In the genomic region with DNA sequence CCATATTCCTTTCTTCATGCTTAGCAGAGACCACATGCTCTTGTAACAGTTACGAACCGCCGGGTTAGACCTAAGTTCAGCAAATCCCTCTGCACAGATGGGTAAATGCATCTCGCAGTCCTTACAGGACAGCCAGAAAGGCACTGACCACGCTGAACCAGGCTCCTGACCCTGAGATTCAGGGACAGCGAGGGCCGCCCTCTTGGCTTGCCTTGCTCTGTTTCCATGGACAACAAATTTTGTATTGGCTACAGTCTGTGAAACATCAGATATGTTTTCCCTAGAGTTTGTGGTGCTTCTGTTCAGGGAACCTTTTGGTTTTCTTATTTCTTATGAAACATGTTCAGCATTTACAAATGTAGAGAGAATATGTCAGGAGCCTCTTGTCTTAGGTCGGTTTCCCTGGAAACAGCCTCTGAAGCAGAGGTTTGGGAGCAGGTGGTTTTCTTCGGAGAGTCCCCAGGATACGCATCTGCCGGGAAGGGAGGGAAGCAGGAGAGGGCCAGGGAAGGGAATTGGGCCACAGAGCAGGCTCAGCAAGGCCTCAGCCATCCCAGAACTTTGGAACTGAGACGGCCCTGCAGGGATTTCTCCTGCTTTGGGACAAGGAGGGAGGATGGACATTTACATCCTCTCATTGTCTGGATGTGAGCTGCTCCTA, we compare ENCODE assay signal across 18 cellular contexts.
DNase-seq lines count a peak whose midpoint lies in the region; ATAC-seq and TF ChIP-seq lines count a peak whose summit lies in the region.
"Had no signal": no experiment of that assay in that cellular context is flagged by ENCODE, and none has a peak within 500 bp of the region (broad histone marks: within the 10 kb centered on the region; RNA-seq: fewer than 3 reads in every experiment).

No MANE protein-coding gene starts in this region.

- DNase-seq in NCI-H2227 (lab: John Stamatoyannopoulos, UW; ENCODE audit: unreplicated experiment), result peak; percentile 27
- no peak for DNase-seq in NCI-H2227 treated with DMSO at 0.1 percent for 48 hours (lab: John Stamatoyannopoulos, UW)
- DNase-seq in right cardiac atrium, result peak; percentile 61 to 86 (median 85)
- peak; percentile 52 to 66 for DNase-seq in psoas muscle
- peak in 1 of 2 donors; percentile 80 for DNase-seq in aorta
- no peak for DNase-seq in superior temporal gyrus (ENCODE audit: extremely low spot score)
- DNase-seq: activated CD8-positive, alpha-beta T cell treated with anti-CD3 and anti-CD28 coated beads, Interleukin-2, amount 10 ng/mL, durations not matched to agents 7 days and 5 days; colonic mucosa; hippocampal formation; naive thymus-derived CD4-positive, alpha-beta T cell; NCI-H1105 had no signal

- intact Hi-C loops in right cardiac atrium (cut with DNase I), result no loop called here
- intact Hi-C loops in psoas muscle (cut with DNase I), result no loop called here
- intact Hi-C loops in aorta (cut with DNase I), result no loop called here

- peak overlapping the region; percentile 59 for H3K27ac ChIP-seq in right cardiac atrium (ENCODE audit: low read length)
- no peak overlapping the region for H3K27ac ChIP-seq in psoas muscle
- H3K27ac ChIP-seq in aorta (ENCODE audit: low read depth in 1 of 2, low read length in 2 of 2), result peak overlapping the region in 1 of 2 donors; percentile 12
- H3K27ac ChIP-seq: colonic mucosa, epithelial cell of prostate had no signal

- H3K9me3 ChIP-seq in right cardiac atrium (ENCODE audit: control insufficient read depth, low read length), result no peaks in the 10 kb centered on the region
- H3K9me3 ChIP-seq in psoas muscle, result no peaks in the 10 kb centered on the region
- H3K9me3 ChIP-seq in aorta (ENCODE audit: control insufficient read depth, low read length), result no peaks in the 10 kb centered on the region
- H3K9me3 ChIP-seq: adrenal gland, colonic mucosa, HAP-1 had no signal

- 48% methylated on average over 12 of the region's 12 CpGs for WGBS in right cardiac atrium
- 30 to 38% (median 38%) methylated on average over 12 of the region's 12 CpGs for WGBS in psoas muscle, 3 donors
- 76 to 91% methylated on average over 12 of the region's 12 CpGs for WGBS in aorta, 2 donors

- TF ChIP-seq CTCF in psoas muscle (IDR thresholded peaks at IDR 0.05), result no peak

- H3K4me3 ChIP-seq in right cardiac atrium (ENCODE audit: low read length) (no peak overlapping the region), psoas muscle (no peak overlapping the region), aorta (ENCODE audit: low read length in 2 of 2) (no peak overlapping the region)
- H3K4me3 ChIP-seq: adrenal gland, colonic mucosa, HAP-1, K562 had no signal

- ATAC-seq in right cardiac atrium (peak; percentile 87 to 94), psoas muscle (peak in 1 of 4 donors; percentile 56), aorta (ENCODE audit: low FRiP score) (peak; percentile 69), HG03565 (IDR thresholded peaks at IDR 0.05; ENCODE audit: unreplicated experiment) (no peak), GM19452 (IDR thresholded peaks at IDR 0.05; ENCODE audit: unreplicated experiment) (no peak)
- ATAC-seq: activated CD8-positive, alpha-beta T cell treated with anti-CD3 and anti-CD28 coated beads, Interleukin-2, amount 10 ng/mL, durations not matched to agents 7 days and 5 days; K562; naive thymus-derived CD4-positive, alpha-beta T cell; stimulated activated effector memory CD8-positive, alpha-beta T cell treated with anti-CD3 and anti-CD28 coated beads, Interleukin-12 subunit alpha, Interleukin-12 subunit beta, amount 100 ng/mL, for 72 hours had no signal

- H3K36me3 ChIP-seq in psoas muscle (ENCODE audit: insufficient read depth in 1 of 2, low read depth in 1 of 2) (no peaks in the 10 kb centered on the region), aorta (ENCODE audit: control insufficient read depth in 1 of 2, insufficient read depth in 2 of 2, low read length in 1 of 2) (no peaks in the 10 kb centered on the region)
- H3K36me3 ChIP-seq: adrenal gland, colonic mucosa, HAP-1 had no signal

- peaks cover 2% of the 10 kb centered on the region for H3K4me1 ChIP-seq in right cardiac atrium (ENCODE audit: control insufficient read depth, insufficient read depth, low read length)
- H3K4me1 ChIP-seq in psoas muscle, result no peaks in the 10 kb centered on the region
- H3K4me1 ChIP-seq in aorta (ENCODE audit: control insufficient read depth in 1 of 2, insufficient read depth in 2 of 2, low read length in 2 of 2), result no peaks in the 10 kb centered on the region
- H3K4me1 ChIP-seq: colonic mucosa, HAP-1 had no signal

- no peaks in the 10 kb centered on the region for H3K27me3 ChIP-seq in right cardiac atrium (ENCODE audit: control insufficient read depth, insufficient read depth)
- H3K27me3 ChIP-seq in psoas muscle (ENCODE audit: insufficient read depth in 3 of 3, low read length in 2 of 3), result no peaks in the 10 kb centered on the region
- H3K27me3 ChIP-seq in aorta (ENCODE audit: control insufficient read depth in 1 of 2, insufficient read depth in 2 of 2, low read length in 1 of 2), result no peaks in the 10 kb centered on the region
- H3K27me3 ChIP-seq: adrenal gland, colonic mucosa had no signal

Comparison
In these comparisons a context has a peak if more than half of its experiments do, and no peak if none do; other contexts are left out.
1. DNase-seq: peak in NCI-H2227 (single experiment), right cardiac atrium (3 of 3) and psoas muscle (2 of 2); none in NCI-H2227 treated with DMSO at 0.1 percent for 48 hours (single experiment) and superior temporal gyrus (single experiment).
2. ATAC-seq: peak in right cardiac atrium (2 of 2) and aorta (single experiment); none in HG03565 (single experiment) and GM19452 (single experiment).